Comparison of ENCODE assay signal across 8 cellular contexts in genomic region chr9:27711241-27711640, GRCh38.
"Had no signal": no experiment of that assay in that cellular context is flagged by ENCODE, and none has a peak within 500 bp of the region (broad histone marks: within the 10 kb centered on the region; RNA-seq: fewer than 3 reads in every experiment).

No MANE protein-coding gene starts in this region.

- DNase-seq: GDM1, GF-D8 had no signal

- H3K4me3 ChIP-seq: GM12878 had no signal

- ATAC-seq: GM12878 had no signal

- FAIRE-seq: G401.6, GM12891, GM12892, GM18507, GM19239 had no signal
